In genomic region chr7:112970771-112971170, GRCh38 we compare ENCODE assay signal across 8 cellular contexts.
DNase-seq lines count a peak whose midpoint lies in the region; ATAC-seq and TF ChIP-seq lines count a peak whose summit lies in the region.
"Had no signal": no experiment of that assay in that cellular context is flagged by ENCODE, and none has a peak within 500 bp of the region (broad histone marks: within the 10 kb centered on the region; RNA-seq: fewer than 3 reads in every experiment).

No MANE protein-coding gene starts in this region.

- intact Hi-C loops in aorta (cut with DNase I) (no loop called here), esophagus squamous epithelium (cut with DNase I) (no loop called here)

- no peak overlapping the region for H3K4me3 ChIP-seq in Loucy (ENCODE audit: low read length, poor library complexity, severe bottlenecking)
- no peak overlapping the region for H3K4me3 ChIP-seq in kidney epithelial cell (ENCODE audit: low read depth, low read length)
- H3K4me3 ChIP-seq in aorta (ENCODE audit: low read length in 2 of 2) = no peak overlapping the region
- H3K4me3 ChIP-seq in esophagus squamous epithelium = no peak overlapping the region

- TF ChIP-seq CTCF in Loucy (conservative IDR thresholded peaks at IDR 0.05; ENCODE audit: low read length) (peak; percentile 44), kidney epithelial cell (IDR thresholded peaks at IDR 0.05; ENCODE audit: insufficient read depth, low read length, poor library complexity, severe bottlenecking) (peak; percentile 26), esophagus squamous epithelium (IDR thresholded peaks at IDR 0.05) (no peak)

- H3K27ac ChIP-seq in aorta (ENCODE audit: low read depth in 1 of 2, low read length in 2 of 2) = no peak overlapping the region
- H3K27ac ChIP-seq in esophagus squamous epithelium = no peak overlapping the region

- TF ChIP-seq POLR2A in esophagus squamous epithelium (IDR thresholded peaks at IDR 0.05) = no peak

- no peaks in the 10 kb centered on the region for H3K79me2 ChIP-seq in Loucy (ENCODE audit: insufficient read depth, low read length)

- H3K36me3 ChIP-seq in Loucy (ENCODE audit: insufficient read depth, low read length) (no peaks in the 10 kb centered on the region), kidney epithelial cell (ENCODE audit: control insufficient read depth, insufficient read depth, low read length) (no peaks in the 10 kb centered on the region), aorta (ENCODE audit: control insufficient read depth in 1 of 2, insufficient read depth in 2 of 2, low read length in 1 of 2) (no peaks in the 10 kb centered on the region), esophagus squamous epithelium (no peaks in the 10 kb centered on the region)

- DNase-seq in kidney epithelial cell (ENCODE audit: low read depth) = no peak
- DNase-seq in aorta = no peak
- DNase-seq in esophagus squamous epithelium (lab: John Stamatoyannopoulos, UW) = no peak
- DNase-seq: naive thymus-derived CD8-positive, alpha-beta T cell had no signal

- H3K4me1 ChIP-seq in Loucy (ENCODE audit: insufficient read depth, low read length, poor library complexity, severe bottlenecking) (no peaks in the 10 kb centered on the region), aorta (ENCODE audit: control insufficient read depth in 1 of 2, insufficient read depth in 2 of 2, low read length in 2 of 2) (no peaks in the 10 kb centered on the region), esophagus squamous epithelium (no peaks in the 10 kb centered on the region)

- no peak overlapping the region for H3K4me2 ChIP-seq in Loucy (ENCODE audit: low read depth, low read length, poor library complexity, severe bottlenecking)

- H4K20me1 ChIP-seq in Loucy (ENCODE audit: insufficient read depth, low read length, poor library complexity, severe bottlenecking) = no peaks in the 10 kb centered on the region

- H2AFZ ChIP-seq in Loucy (ENCODE audit: low read length) = no peak overlapping the region

- H3F3A ChIP-seq in Loucy (ENCODE audit: low read depth) = no peaks in the 10 kb centered on the region

- no peaks in the 10 kb centered on the region for H3K27me3 ChIP-seq in Loucy (ENCODE audit: insufficient read depth, low read length, poor library complexity, severe bottlenecking)
- no peaks in the 10 kb centered on the region for H3K27me3 ChIP-seq in kidney epithelial cell (ENCODE audit: control insufficient read depth, insufficient read depth, low read length)
- no peaks in the 10 kb centered on the region for H3K27me3 ChIP-seq in aorta (ENCODE audit: control insufficient read depth in 1 of 2, insufficient read depth in 2 of 2, low read length in 1 of 2)
- H3K27me3 ChIP-seq in esophagus squamous epithelium = no peaks in the 10 kb centered on the region

- H3K9ac ChIP-seq in Loucy (ENCODE audit: low read depth, low read length, poor library complexity, severe bottlenecking) = no peak overlapping the region

- peak; percentile 77 for ATAC-seq in GM18867 (IDR thresholded peaks at IDR 0.05; ENCODE audit: unreplicated experiment)
- peak; percentile 75 for ATAC-seq in GM21825 (IDR thresholded peaks at IDR 0.05; ENCODE audit: unreplicated experiment)
- no peak for ATAC-seq in HG03439 (IDR thresholded peaks at IDR 0.05; ENCODE audit: unreplicated experiment)
- ATAC-seq in aorta (ENCODE audit: low FRiP score) = no peak

- no peaks in the 10 kb centered on the region for H3K9me3 ChIP-seq in Loucy (ENCODE audit: insufficient read depth, low read depth, low read length)
- no peaks in the 10 kb centered on the region for H3K9me3 ChIP-seq in aorta (ENCODE audit: control insufficient read depth, low read length)
- H3K9me3 ChIP-seq in esophagus squamous epithelium = no peaks in the 10 kb centered on the region

- no peaks in the 10 kb centered on the region for H3K9me2 ChIP-seq in Loucy (replicated peaks; ENCODE audit: low read depth, low read length)

Comparison
In these comparisons a context has a peak if more than half of its experiments do, and no peak if none do; other contexts are left out.
1. ATAC-seq: peak in GM18867 (single experiment) and GM21825 (single experiment); none in HG03439 (single experiment) and aorta (single experiment).
2. CTCF ChIP-seq: peak in Loucy (single experiment) and kidney epithelial cell (single experiment); none in esophagus squamous epithelium (0 of 6).